ENCODE assay signal across 1 cellular context in the genomic region with DNA sequence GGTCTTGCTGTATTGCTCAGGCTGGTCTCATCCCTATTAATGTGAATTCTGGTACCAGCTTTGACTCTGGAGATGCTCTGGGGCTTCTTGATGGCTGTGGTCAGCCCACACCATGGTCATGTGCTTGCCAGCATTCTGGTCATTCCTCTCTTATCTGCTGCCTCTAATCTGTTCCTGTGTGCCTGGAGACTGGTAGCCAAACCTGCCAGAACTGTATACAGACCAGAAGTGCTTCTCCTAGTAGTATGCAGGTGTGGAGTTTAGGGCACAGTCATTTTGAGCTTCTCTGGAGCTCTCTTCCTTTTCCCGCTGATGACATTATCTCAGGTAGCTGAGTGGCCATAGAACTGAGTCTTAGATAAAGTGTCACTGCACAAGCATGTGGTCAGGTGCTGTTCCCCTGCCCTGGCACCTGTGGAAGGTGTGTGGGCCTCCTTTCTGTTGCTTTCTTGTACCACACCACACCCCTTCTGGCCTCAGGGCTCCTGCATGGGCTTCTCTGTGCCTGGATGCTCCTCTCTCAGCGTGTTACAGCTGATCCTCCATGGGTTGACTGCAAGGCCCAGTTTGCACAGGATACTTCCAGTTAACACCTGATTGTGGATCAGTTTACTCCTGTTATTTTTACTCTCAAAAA.
TF ChIP-seq lines count a peak whose summit lies in the region.

No MANE protein-coding gene starts in this region.

TF ChIP-seq in WTC11, 78 proteins besides CTCF, POLR2A, EP300 and RAD21 (continued from another document):
- TF ChIP-seq PRDM15 (CRISPR knock-in tag; IDR thresholded peaks at IDR 0.05), result no peak
- no peak for TF ChIP-seq ETV6 (CRISPR knock-in tag; IDR thresholded peaks at IDR 0.05)
- TF ChIP-seq KAT7 (CRISPR knock-in tag; IDR thresholded peaks at IDR 0.05; ENCODE audit: borderline replicate concordance), result no peak
- TF ChIP-seq NFYB (CRISPR knock-in tag; conservative IDR thresholded peaks at IDR 0.05; ENCODE audit: low read depth), result no peak
- TF ChIP-seq, protein P1, sequence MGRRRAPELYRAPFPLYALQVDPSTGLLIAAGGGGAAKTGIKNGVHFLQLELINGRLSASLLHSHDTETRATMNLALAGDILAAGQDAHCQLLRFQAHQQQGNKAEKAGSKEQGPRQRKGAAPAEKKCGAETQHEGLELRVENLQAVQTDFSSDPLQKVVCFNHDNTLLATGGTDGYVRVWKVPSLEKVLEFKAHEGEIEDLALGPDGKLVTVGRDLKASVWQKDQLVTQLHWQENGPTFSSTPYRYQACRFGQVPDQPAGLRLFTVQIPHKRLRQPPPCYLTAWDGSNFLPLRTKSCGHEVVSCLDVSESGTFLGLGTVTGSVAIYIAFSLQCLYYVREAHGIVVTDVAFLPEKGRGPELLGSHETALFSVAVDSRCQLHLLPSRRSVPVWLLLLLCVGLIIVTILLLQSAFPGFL (CRISPR knock-in tag; IDR thresholded peaks at IDR 0.05; ENCODE audit: borderline replicate concordance), result no peak
